Comparison of ENCODE assay signal across 8 cellular contexts in the genomic region with DNA sequence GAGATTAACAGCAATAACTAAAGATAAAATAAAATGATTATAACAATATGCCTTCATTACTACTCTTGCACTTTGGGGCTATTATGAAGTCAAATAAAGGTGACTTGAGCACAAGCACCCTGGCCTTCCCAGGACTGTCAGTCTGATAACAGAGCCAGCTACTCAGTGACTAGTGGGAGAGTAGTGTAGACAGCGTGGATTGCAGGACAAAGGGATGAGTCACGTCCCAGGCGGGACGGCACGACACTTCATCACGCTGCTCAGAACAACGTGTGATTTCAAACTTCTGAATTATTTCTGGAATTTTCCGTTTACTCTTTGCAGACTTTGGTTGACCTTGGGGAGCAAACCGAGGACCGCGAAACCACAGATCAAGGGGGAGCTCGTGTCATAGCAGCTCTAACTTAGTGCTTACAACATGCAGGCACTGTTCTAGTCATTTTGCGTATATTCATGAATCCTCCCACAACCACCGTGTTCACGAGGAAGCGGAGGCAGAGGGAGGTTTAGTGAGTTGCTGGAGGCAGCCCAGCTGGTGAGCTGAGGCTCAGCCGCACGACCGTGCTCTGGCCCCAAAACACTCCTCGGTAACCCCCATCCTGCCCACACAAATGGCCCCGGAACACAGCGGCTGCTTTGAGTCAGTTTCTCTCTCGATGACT. TPM values are rescaled to one million over a fixed set of nuclear protein-coding genes. Genes with fewer than 3 reads are reported as not detected.
DNase-seq lines count a peak whose midpoint lies in the region; ATAC-seq, FAIRE-seq and TF ChIP-seq lines count a peak whose summit lies in the region.
"Not testable (repeated sequence)": the region's sequence is repeated elsewhere in the genome, so short reads cannot be mapped to it uniquely, and the experiment has no call there.

No MANE protein-coding gene starts in this region.

- not testable (repeated sequence) for H3K27me3 ChIP-seq in left lung

- POLR2A ChIA-PET in A549 (lab: Yijun Ruan, JAX), result not testable (repeated sequence)

- TF ChIP-seq POLR2A in A549 (IDR thresholded peaks at IDR 0.05; ENCODE audit: low read length), result not testable (repeated sequence)

- not testable (repeated sequence) for DNase-seq in A549 (ENCODE audit: low read depth in 1 of 2, low spot score in 1 of 2); activated T-cell treated with anti-CD3 and anti-CD28 coated beads, Interleukin-2, amount 50 U/mL, for 4 hours; left lung

- ATAC-seq in A549 (peak; percentile 96 to 99), GM18909 (IDR thresholded peaks at IDR 0.05; ENCODE audit: poor library complexity, unreplicated experiment) (peak; percentile 68), GM21423 (IDR thresholded peaks at IDR 0.05; ENCODE audit: unreplicated experiment) (peak; percentile 72), HG02642 (IDR thresholded peaks at IDR 0.05; ENCODE audit: poor library complexity, unreplicated experiment) (peak; percentile 91), HG03095 (IDR thresholded peaks at IDR 0.05; ENCODE audit: unreplicated experiment) (peak; percentile 72), HG03520 (IDR thresholded peaks at IDR 0.05; ENCODE audit: unreplicated experiment) (peak; percentile 84), left lung (peak; percentile 82)
- ATAC-seq in activated T-cell treated with anti-CD3 and anti-CD28 coated beads, Interleukin-2, amount 50 U/mL, for 4 hours, result peak; percentile 81 to 89

- WGBS in A549 (ENCODE audit: missing lambda C conversion rate), result no CpG with 5 or more reads among the region's 23 CpGs

- not testable (repeated sequence) for TF ChIP-seq CTCF in A549 (IDR thresholded peaks at IDR 0.05); left lung (IDR thresholded peaks at IDR 0.05)

- not testable (repeated sequence) for H3K27ac ChIP-seq in A549, left lung

- H3K4me1 ChIP-seq in A549, left lung: not testable (repeated sequence)

- not testable (repeated sequence) for H3K4me1 Mint-ChIP-seq in activated T-cell treated with anti-CD3 and anti-CD28 coated beads, Interleukin-2, amount 50 U/mL, for 4 hours (ENCODE audit: low read depth)

- not testable (repeated sequence) for TF ChIP-seq RAD21 in A549 (conservative IDR thresholded peaks at IDR 0.05 in 1 of 2, IDR thresholded peaks at IDR 0.05 in 1 of 2)

- not testable (repeated sequence) for TF ChIP-seq EP300 in A549 (IDR thresholded peaks at IDR 0.05)

- not testable (repeated sequence) for H3K9me3 ChIP-seq in A549, left lung

- intact Hi-C loops in left lung (cut with DNase I), result not testable (repeated sequence)

- H3K27me3 Mint-ChIP-seq in activated T-cell treated with anti-CD3 and anti-CD28 coated beads, Interleukin-2, amount 50 U/mL, for 4 hours (ENCODE audit: low read depth), result not testable (repeated sequence)

- H3K4me3 ChIP-seq in A549, left lung: not testable (repeated sequence)

- not testable (repeated sequence) for H3K36me3 ChIP-seq in left lung

- H3K4me2 ChIP-seq in A549, result not testable (repeated sequence)

- FAIRE-seq in A549 (lab: Jason Lieb, UNC), result not testable (repeated sequence)

- H3K36me3 Mint-ChIP-seq in activated T-cell treated with anti-CD3 and anti-CD28 coated beads, Interleukin-2, amount 50 U/mL, for 4 hours (ENCODE audit: insufficient read depth), result not testable (repeated sequence)

- CTCF ChIA-PET in A549 (lab: Yijun Ruan, JAX), result not testable (repeated sequence)

- H3K4me3 Mint-ChIP-seq in activated T-cell treated with anti-CD3 and anti-CD28 coated beads, Interleukin-2, amount 50 U/mL, for 4 hours, result not testable (repeated sequence)

- H3K9me3 Mint-ChIP-seq in activated T-cell treated with anti-CD3 and anti-CD28 coated beads, Interleukin-2, amount 50 U/mL, for 4 hours, result not testable (repeated sequence)

RNA-seq across cellular contexts. Expression of gene GTF2IRD2B, which starts 32.9 kb away (rescaled TPM):
- polyA plus RNA-seq in A549 (2011; rRNA removed), result 16.2 and 19.5 TPM in 2 replicates
- 7.4 and 8.1 TPM in 2 replicates for polyA plus RNA-seq in A549 (2012; cell fraction: cytosol; rRNA removed)
- 6.2 and 9.6 TPM in 2 replicates for polyA plus RNA-seq in A549 (2012; cell fraction: nucleus; rRNA removed)
- polyA plus RNA-seq in A549 (2017; fragmentation: RNase III; extraction: RNeasy Plus Mini Kit Qiagen cat#74134 plus additional on column Dnase treatment), result 7.1 to 10.1 TPM (median 7.4 TPM) in 3 replicates
- 9.2 and 17.4 TPM in 2 replicates for polyA minus RNA-seq in A549 (2011; rRNA and poly(A)+ RNA removed)
- total RNA-seq in activated T-cell treated with anti-CD3 and anti-CD28 coated beads, Interleukin-2, amount 50 U/mL, for 4 hours, result 10 to 100 TPM; 11.0 to 13.2 (median 12.4) TPM
- total RNA-seq in left lung, result 10 to 100 TPM; 30.3 to 33.1 TPM

RNA-seq across cellular contexts. Expression of gene RCC1L, which starts 51.7 kb away (rescaled TPM):
- polyA plus RNA-seq in A549 (2011; rRNA removed) (51.3 and 56.7 TPM in 2 replicates), A549 (2017; fragmentation: RNase III; extraction: RNeasy Plus Mini Kit Qiagen cat#74134 plus additional on column Dnase treatment) (55.3 to 59.6 TPM (median 57.5 TPM) in 3 replicates)
- polyA plus RNA-seq in A549 (2012; cell fraction: cytosol; rRNA removed), result 60.1 and 66.3 TPM in 2 replicates
- polyA plus RNA-seq in A549 (2012; cell fraction: nucleus; rRNA removed), result 56.4 and 66.5 TPM in 2 replicates
- polyA minus RNA-seq in A549 (2011; rRNA and poly(A)+ RNA removed), result 30.9 and 33.4 TPM in 2 replicates
- 10 to 100 TPM; 59.8 to 62.8 (median 62.7) TPM for total RNA-seq in activated T-cell treated with anti-CD3 and anti-CD28 coated beads, Interleukin-2, amount 50 U/mL, for 4 hours
- total RNA-seq in left lung, result 10 to 100 TPM; 37.8 to 39.1 TPM
